ENCODE assay signal across 12 cellular contexts in genomic region chr15:74201656-74202420, GRCh38. TPM values are rescaled to one million over a fixed set of nuclear protein-coding genes. Genes with fewer than 3 reads are reported as not detected.
DNase-seq lines count a peak whose midpoint lies in the region; ATAC-seq and TF ChIP-seq lines count a peak whose summit lies in the region.
"Had no signal": no experiment of that assay in that cellular context is flagged by ENCODE, and none has a peak within 500 bp of the region (broad histone marks: within the 10 kb centered on the region; RNA-seq: fewer than 3 reads in every experiment).

No MANE protein-coding gene starts in this region.

- in situ Hi-C loops in mammary epithelial cell (cut with MboI; ENCODE audit: low sequenced_read_pairs in 2 of 2) = no loop called here

- no peak overlapping the region for H3K4me3 Mint-ChIP-seq in stimulated activated memory B cell treated with anti-CD40 and anti-IgM and Interleukin-4, amounts not matched to agents 10 μg/mL and 1 μg/mL and 100 μg/mL, for 72 hours

- dilution Hi-C loops in mammary epithelial cell (cut with HindIII; ENCODE audit: low sequenced_read_pairs) = no loop called here

- H2AFZ ChIP-seq in mammary epithelial cell (ENCODE audit: low read depth, low read length) = no peak overlapping the region

- no peaks in the 10 kb centered on the region for H3K9me3 ChIP-seq in BLaER1 treated with 17β-estradiol and CSF1 and Interleukin-3, amounts not matched to agents 10 nM and 100 nM (replicated peaks in 1 of 11)
- H3K9me3 ChIP-seq in mammary epithelial cell (replicated peaks; ENCODE audit: insufficient read depth, low read length) = no peaks in the 10 kb centered on the region
- H3K9me3 ChIP-seq: lower lobe of right lung, sigmoid colon had no signal

- H3K9me3 Mint-ChIP-seq in stimulated activated memory B cell treated with anti-CD40 and anti-IgM and Interleukin-4, amounts not matched to agents 10 μg/mL and 1 μg/mL and 100 μg/mL, for 72 hours = no peaks in the 10 kb centered on the region

- H3K27me3 ChIP-seq in BLaER1 treated with 17β-estradiol and CSF1 and Interleukin-3, amounts not matched to agents 10 nM and 100 nM = no peaks in the 10 kb centered on the region; a peak in 1 of 22 replicates
- H3K27me3 ChIP-seq in mammary epithelial cell (ENCODE audit: insufficient read depth, low read length) = no peaks in the 10 kb centered on the region

- BruUV-seq in mammary epithelial cell (replicated peaks; lab: Mats Ljungman, UMichigan) = no TSS peak

- intact Hi-C loops in mammary epithelial cell (cut with micrococcal nuclease) = no loop called here

- CTCF ChIA-PET in mammary epithelial cell (lab: Charles Lee; ENCODE audit: low non-redundant PET) = no interaction called here

- peak overlapping the region in 4 of 11 experiments; percentile 9 to 43 (median 20); a peak in 5 of 22 replicates for H3K9ac ChIP-seq in BLaER1 treated with 17β-estradiol and CSF1 and Interleukin-3, amounts not matched to agents 10 nM and 100 nM
- no peak overlapping the region for H3K9ac ChIP-seq in mammary epithelial cell (ENCODE audit: insufficient read depth, low read length)

- H3K79me2 ChIP-seq in mammary epithelial cell (ENCODE audit: insufficient read depth, low read length) = no peaks in the 10 kb centered on the region

- no peak for ATAC-seq in stimulated activated memory B cell treated with anti-CD40 and anti-IgM and Interleukin-4, amounts not matched to agents 10 μg/mL and 1 μg/mL and 100 μg/mL, for 72 hours

- peaks cover 0 to 10% (median 0%) of the 10 kb centered on the region in 11 experiments; a peak in 2 of 22 replicates for H4K20me1 ChIP-seq in BLaER1 treated with 17β-estradiol and CSF1 and Interleukin-3, amounts not matched to agents 10 nM and 100 nM
- no peaks in the 10 kb centered on the region for H4K20me1 ChIP-seq in mammary epithelial cell (ENCODE audit: insufficient read depth, low read length)

- 52% methylated on average over 8 of the region's 8 CpGs for WGBS in mammary epithelial cell (ENCODE audit: low coverage, missing lambda C conversion rate)

- H3K36me3 Mint-ChIP-seq in stimulated activated memory B cell treated with anti-CD40 and anti-IgM and Interleukin-4, amounts not matched to agents 10 μg/mL and 1 μg/mL and 100 μg/mL, for 72 hours = no peaks in the 10 kb centered on the region

- H3K4me1 Mint-ChIP-seq in stimulated activated memory B cell treated with anti-CD40 and anti-IgM and Interleukin-4, amounts not matched to agents 10 μg/mL and 1 μg/mL and 100 μg/mL, for 72 hours = peaks cover 14% of the 10 kb centered on the region

- no peak for TF ChIP-seq CTCF in mammary epithelial cell (conservative IDR thresholded peaks at IDR 0.05 in 1 of 2, IDR thresholded peaks at IDR 0.05 in 1 of 2; ENCODE audit: extremely low read depth in 1 of 2, insufficient read depth in 1 of 2, low read depth in 1 of 2, low read length in 2 of 2)

- peak overlapping the region; percentile 67 to 91 (median 79) for H3K4me2 ChIP-seq in BLaER1 treated with 17β-estradiol and CSF1 and Interleukin-3, amounts not matched to agents 10 nM and 100 nM
- peak overlapping the region; percentile 4 for H3K4me2 ChIP-seq in mammary epithelial cell (ENCODE audit: insufficient read depth, low read depth, low read length)

- H3K4me1 ChIP-seq in BLaER1 treated with 17β-estradiol and CSF1 and Interleukin-3, amounts not matched to agents 10 nM and 100 nM = peaks cover 37 to 83% (median 78%) of the 10 kb centered on the region in 10 experiments
- peaks cover 44% of the 10 kb centered on the region for H3K4me1 ChIP-seq in mammary epithelial cell (ENCODE audit: insufficient read depth, low read length)

- H3K4me3 ChIP-seq in BLaER1 treated with 17β-estradiol and CSF1 and Interleukin-3, amounts not matched to agents 10 nM and 100 nM = no peak overlapping the region
- no peak overlapping the region for H3K4me3 ChIP-seq in mammary epithelial cell (replicated peaks in 1 of 3; ENCODE audit: insufficient read depth in 1 of 3, low read depth in 2 of 3, low read length in 3 of 3)
- H3K4me3 ChIP-seq: lower lobe of right lung, sigmoid colon had no signal

- no peak overlapping the region for H3K27ac Mint-ChIP-seq in stimulated activated memory B cell treated with anti-CD40 and anti-IgM and Interleukin-4, amounts not matched to agents 10 μg/mL and 1 μg/mL and 100 μg/mL, for 72 hours

- DNase-seq in M059J (ENCODE audit: low read depth) = peak; percentile 78
- DNase-seq in mammary epithelial cell = peak; percentile 87
- DNase-seq in myocyte (ENCODE audit: low read depth) = peak; percentile 29
- DNase-seq in substantia nigra (lab: John Stamatoyannopoulos, UW) = no peak
- no peak for DNase-seq in T-helper 2 cell
- DNase-seq in DMS79 treated with DMSO at 0.1 percent for 48 hours (lab: John Stamatoyannopoulos, UW) = no peak
- DNase-seq: foreskin melanocyte, lower lobe of right lung had no signal

- H3K27me3 Mint-ChIP-seq in stimulated activated memory B cell treated with anti-CD40 and anti-IgM and Interleukin-4, amounts not matched to agents 10 μg/mL and 1 μg/mL and 100 μg/mL, for 72 hours = peaks cover 44% of the 10 kb centered on the region

- peak overlapping the region in 3 of 11 experiments; percentile 41 to 65 (median 62); a peak in 6 of 22 replicates for H3K27ac ChIP-seq in BLaER1 treated with 17β-estradiol and CSF1 and Interleukin-3, amounts not matched to agents 10 nM and 100 nM
- H3K27ac ChIP-seq in mammary epithelial cell (ENCODE audit: insufficient read depth, low read depth, low read length) (no peak overlapping the region), substantia nigra (ENCODE audit: low read depth, low read length, poor library complexity, severe bottlenecking) (no peak overlapping the region)
- H3K27ac ChIP-seq: lower lobe of right lung, sigmoid colon had no signal

- no peaks in the 10 kb centered on the region for H3K36me3 ChIP-seq in BLaER1 treated with 17β-estradiol and CSF1 and Interleukin-3, amounts not matched to agents 10 nM and 100 nM
- no peaks in the 10 kb centered on the region for H3K36me3 ChIP-seq in mammary epithelial cell (ENCODE audit: insufficient read depth, low read length)
- H3K36me3 ChIP-seq: lower lobe of right lung, sigmoid colon had no signal

RNA-seq across cellular contexts. Expression of gene STRA6, which starts 0.7 kb away (rescaled TPM):
- 1.5 and 3.5 TPM in 2 replicates for total RNA-seq in M059J (2014; rRNA removed; shearing (Covaris generic))
- total RNA-seq in mammary epithelial cell = under 1 TPM in 1 of 2 donors, not detected in 1; 0.17 TPM
- polyA plus RNA-seq in mammary epithelial cell = 0.15 TPM
- polyA minus RNA-seq in mammary epithelial cell = not detected
- not detected in 2 replicates for total RNA-seq in myocyte
- 0.61 TPM for polyA plus RNA-seq in myocyte (2012)
- total RNA-seq: lower lobe of right lung had no signal

RNA-seq across cellular contexts. Expression of gene ISLR, which starts 28.3 kb away (rescaled TPM):
- total RNA-seq in M059J (2014; rRNA removed; shearing (Covaris generic)) = not detected in 2 replicates
- under 1 TPM in 1 of 2 donors, not detected in 1; 0.50 TPM for total RNA-seq in mammary epithelial cell
- polyA plus RNA-seq in mammary epithelial cell = 0.08 TPM
- not detected for polyA minus RNA-seq in mammary epithelial cell
- total RNA-seq in myocyte = 0.31 and 2.2 TPM in 2 replicates
- polyA plus RNA-seq in myocyte (2012) = 3.6 TPM

RNA-seq across cellular contexts. Expression of gene CCDC33, which starts 34.3 kb away (rescaled TPM):
- total RNA-seq in M059J (2014; rRNA removed; shearing (Covaris generic)) = 0.22 TPM in 1 of 2 replicates, not detected in the other
- total RNA-seq in mammary epithelial cell (not detected), myocyte (not detected in 2 replicates)
- 0.20 TPM for polyA plus RNA-seq in mammary epithelial cell
- polyA minus RNA-seq in mammary epithelial cell = not detected
- 0.10 TPM for polyA plus RNA-seq in myocyte (2012)
- total RNA-seq: cardiac septum, sigmoid colon had no signal

Comparison
In these comparisons a context has a peak if more than half of its experiments do, and no peak if none do; other contexts are left out.
1. DNase-seq: peak in M059J (single experiment), mammary epithelial cell (single experiment) and myocyte (single experiment); none in substantia nigra (0 of 49), T-helper 2 cell (0 of 5) and DMS79 treated with DMSO at 0.1 percent for 48 hours (single experiment).